ENCODE assay signal across 28 cellular contexts in genomic region chr22:33372875-33373274, GRCh38.
"Had no signal": no experiment of that assay in that cellular context is flagged by ENCODE, and none has a peak within 500 bp of the region (broad histone marks: within the 10 kb centered on the region; RNA-seq: fewer than 3 reads in every experiment).

No MANE protein-coding gene starts in this region.

- H3K4me3 Mint-ChIP-seq: stimulated activated memory B cell treated with anti-CD40 and anti-IgM and Interleukin-4, amounts not matched to agents 10 μg/mL and 1 μg/mL and 100 μg/mL, for 72 hours; stimulated activated naive B cell treated with anti-CD40 and anti-IgM and Interleukin-4, amounts not matched to agents 10 μg/mL and 1 μg/mL and 100 μg/mL, for 72 hours; stimulated activated naive CD8-positive, alpha-beta T cell treated with anti-CD3 and anti-CD28 coated beads, Interleukin-15, amount 100 ng/mL, for 72 hours; stimulated activated naive CD8-positive, alpha-beta T cell treated with anti-CD3 and anti-CD28 coated beads, Interleukin-15, Interleukin-2, amounts not matched to agents 100 ng/mL and 50 ng/mL, for 24 hours; type B pancreatic cell had no signal

- H3K27ac Mint-ChIP-seq: stimulated activated memory B cell treated with anti-CD40 and anti-IgM and Interleukin-4, amounts not matched to agents 10 μg/mL and 1 μg/mL and 100 μg/mL, for 72 hours; stimulated activated naive CD8-positive, alpha-beta T cell treated with anti-CD3 and anti-CD28 coated beads, Interleukin-15, amount 100 ng/mL, for 72 hours; stimulated activated naive CD8-positive, alpha-beta T cell treated with anti-CD3 and anti-CD28 coated beads, Interleukin-15, Interleukin-2, amounts not matched to agents 100 ng/mL and 50 ng/mL, for 24 hours; type B pancreatic cell had no signal

- H3K4me1 Mint-ChIP-seq: stimulated activated memory B cell treated with anti-CD40 and anti-IgM and Interleukin-4, amounts not matched to agents 10 μg/mL and 1 μg/mL and 100 μg/mL, for 72 hours; stimulated activated naive B cell treated with anti-CD40 and anti-IgM and Interleukin-4, amounts not matched to agents 10 μg/mL and 1 μg/mL and 100 μg/mL, for 72 hours; stimulated activated naive CD8-positive, alpha-beta T cell treated with anti-CD3 and anti-CD28 coated beads, Interleukin-15, amount 100 ng/mL, for 72 hours had no signal

- DNase-seq: stimulated activated CD4-positive, alpha-beta T cell treated with anti-CD3 and anti-CD28 coated beads, Interleukin-2, amount 100 ng/mL, for 48 hours; stimulated activated CD4-positive, alpha-beta T cell treated with anti-CD3 and anti-CD28 coated beads, Interleukin-4, amount 100 ng/mL, for 1 hour; stimulated activated CD4-positive, alpha-beta T cell treated with anti-CD3 and anti-CD28 coated beads, Interleukin-4, amount 100 ng/mL, for 24 hours; stimulated activated CD4-positive, alpha-beta T cell treated with anti-CD3 and anti-CD28 coated beads, Interleukin-4, amount 100 ng/mL, for 4 hours; stimulated activated CD8-positive, alpha-beta memory T cell treated with anti-CD3 and anti-CD28 coated beads, Interleukin-4, amount 100 ng/mL, for 48 hours; stimulated activated naive B cell treated with anti-CD40 and anti-IgM and Interleukin-4, amounts not matched to agents 10 μg/mL and 1 μg/mL and 100 μg/mL, for 72 hours; stimulated activated naive CD4-positive, alpha-beta T cell; stimulated activated naive CD4-positive, alpha-beta T cell treated with Interleukin-2 at 50 U/mL for 16 hours; stimulated activated naive CD8-positive, alpha-beta T cell treated with anti-CD3 and anti-CD28 coated beads, Interleukin-15, amount 100 ng/mL, for 72 hours; stimulated activated naive CD8-positive, alpha-beta T cell treated with anti-CD3 and anti-CD28 coated beads, Interleukin-15, Interleukin-2, amounts not matched to agents 100 U/mL and 50 U/mL, for 24 hours; stomach; substantia nigra; testis; thyroid gland; tibial artery; transverse colon; trophoblast cell; upper lobe of left lung; upper lobe of right lung; uterus had no signal

- H3K27ac ChIP-seq: stomach, suprapubic skin, testis, thoracic aorta, thyroid gland, tibial artery, tibial nerve, transverse colon, upper lobe of left lung, upper lobe of right lung, uterus, vagina had no signal

- H3K4me1 ChIP-seq: stomach, suprapubic skin, testis, thyroid gland, tibial artery, tibial nerve, transverse colon, upper lobe of left lung, upper lobe of right lung, uterus, vagina had no signal

- H3K9me3 ChIP-seq: suprapubic skin, testis, thoracic aorta, thyroid gland, tibial artery, transverse colon, upper lobe of left lung, upper lobe of right lung, vagina had no signal

- ATAC-seq: stimulated activated memory B cell treated with anti-CD40 and anti-IgM and Interleukin-4, amounts not matched to agents 10 μg/mL and 1 μg/mL and 100 μg/mL, for 72 hours; stimulated activated naive B cell treated with anti-CD40 and anti-IgM and Interleukin-4, amounts not matched to agents 10 μg/mL and 1 μg/mL and 100 μg/mL, for 72 hours; stimulated activated naive CD8-positive, alpha-beta T cell treated with anti-CD3 and anti-CD28 coated beads, Interleukin-15, amount 100 ng/mL, for 72 hours; stimulated activated naive CD8-positive, alpha-beta T cell treated with anti-CD3 and anti-CD28 coated beads, Interleukin-15, Interleukin-2, amounts not matched to agents 100 U/mL and 50 U/mL, for 24 hours; upper lobe of right lung had no signal

- H3K4me3 ChIP-seq: stomach, suprapubic skin, testis, thoracic aorta, thyroid gland, tibial artery, tibial nerve, transverse colon, upper lobe of left lung, upper lobe of right lung, uterus, vagina had no signal

- FAIRE-seq: urothelium cell line had no signal

- H3K36me3 ChIP-seq: stomach, suprapubic skin, thoracic aorta, thyroid gland, transverse colon, upper lobe of left lung, upper lobe of right lung, uterus, vagina had no signal
